8 cellular contexts compared by ENCODE assay signal in genomic region chr22:49962012-49962750, GRCh38. TPM values are rescaled to one million over a fixed set of nuclear protein-coding genes. Genes with fewer than 3 reads are reported as not detected.
DNase-seq lines count a peak whose midpoint lies in the region; ATAC-seq, FAIRE-seq and TF ChIP-seq lines count a peak whose summit lies in the region.

No MANE protein-coding gene starts in this region.

- no peak for TF ChIP-seq RAD21 in A549 (conservative IDR thresholded peaks at IDR 0.05 in 1 of 2, IDR thresholded peaks at IDR 0.05 in 1 of 2)
- peak; percentile 62 for TF ChIP-seq RAD21 in HepG2 (CRISPR knock-in tag; IDR thresholded peaks at IDR 0.05)

- FAIRE-seq in A549 (lab: Jason Lieb, UNC), result no peak
- no peak for FAIRE-seq in HepG2 (lab: Jason Lieb, UNC)

- peaks cover 37% of the 10 kb centered on the region for H3K36me3 Mint-ChIP-seq in activated CD4-positive, alpha-beta memory T cell treated with anti-CD3 and anti-CD28 coated beads for 36 hours

- CTCF ChIA-PET in A549 (lab: Yijun Ruan, JAX), result interaction anchor here (1.0 to 1.4 kb wide), 3 partner anchors 9 to 68 kb away, joined by 3 to 4 read pairs (median 3); no protein-coding TSS in a partner anchor
- CTCF ChIA-PET in activated CD4-positive, alpha-beta memory T cell treated with anti-CD3 and anti-CD28 coated beads for 36 hours (lab: Charles Lee), result interaction anchor here (1.0 to 2.0 kb wide), 6 partner anchors 8 to 68 kb away, joined by 6 to 9 read pairs (median 6); no protein-coding TSS in a partner anchor
- CTCF ChIA-PET in HepG2 (lab: Yijun Ruan, JAX; ENCODE audit: low intra/inter-chr PET ratio, low total read pairs), result no interaction called here

- H4K20me1 ChIP-seq in HepG2 (ENCODE audit: insufficient read depth, low read length), result peaks cover 37% of the 10 kb centered on the region

- no TSS peak for BruUV-seq in HepG2 (replicated peaks; lab: Mats Ljungman, UMichigan)

- H2AFZ ChIP-seq in HepG2 (ENCODE audit: low read length), result no peak overlapping the region

- peak overlapping the region; percentile 96 for H3K27ac Mint-ChIP-seq in activated CD4-positive, alpha-beta memory T cell treated with anti-CD3 and anti-CD28 coated beads for 36 hours

- peak overlapping the region; percentile 93 for H3K9ac ChIP-seq in HepG2 (ENCODE audit: insufficient read depth, low read depth, low read length)

- H3K79me2 ChIP-seq in HepG2 (ENCODE audit: insufficient read depth, low read length), result peaks cover 36% of the 10 kb centered on the region

- H3K4me2 ChIP-seq in A549, result peak overlapping the region; percentile 93
- H3K4me2 ChIP-seq in HepG2 (ENCODE audit: low read depth, low read length), result peak overlapping the region; percentile 94

- H3K4me3 ChIP-seq in A549 (peak overlapping the region; percentile 79), HepG2 (replicated peaks in 1 of 3; ENCODE audit: insufficient read depth in 1 of 3, low read depth in 2 of 3, low read length in 3 of 3) (peak overlapping the region; percentile 97 to 99 (median 97))

- TF ChIP-seq EP300 in A549 (IDR thresholded peaks at IDR 0.05), result no peak
- TF ChIP-seq EP300 in HepG2 (IDR thresholded peaks at IDR 0.05; ENCODE audit: low read depth in 2 of 2, low read length in 2 of 2), result peak in 1 of 2 experiments; percentile 64; a peak in 1 of 4 replicates
- no peak for TF ChIP-seq EP300 in HepG2 (CRISPR knock-in tag; IDR thresholded peaks at IDR 0.05; ENCODE audit: borderline replicate concordance)

- in situ Hi-C loops in HepG2 (cut with HindIII; ENCODE audit: extremely low pct_ligation_motif_present, low pct_unique_long_range_greater_than_20kb), result no loop called here

- H3K27ac ChIP-seq in A549, result peak overlapping the region; percentile 96
- peak overlapping the region; percentile 72 for H3K27ac ChIP-seq in HepG2 (ENCODE audit: extremely low read length, insufficient read depth, low read length)

- 0% methylated on average over 1 of the region's 70 CpGs for WGBS in A549 (ENCODE audit: missing lambda C conversion rate)
- WGBS in HepG2 (ENCODE audit: low lambda C conversion rate), result 5% methylated on average over 16 of the region's 70 CpGs

- no peaks in the 10 kb centered on the region; a peak in 1 of 5 replicates for H3K27me3 ChIP-seq in HepG2 (ENCODE audit: control insufficient read depth in 1 of 2, insufficient read depth in 2 of 2, low read length in 2 of 2)

- H3K36me3 ChIP-seq in HepG2 (replicated peaks in 1 of 2; ENCODE audit: control insufficient read depth in 1 of 2, insufficient read depth in 2 of 2, low read length in 2 of 2), result peaks cover 9 to 23% of the 10 kb centered on the region in 2 experiments

- H3K9me3 ChIP-seq in A549 (no peaks in the 10 kb centered on the region), HepG2 (ENCODE audit: low read length) (no peaks in the 10 kb centered on the region)

- H3K9me3 Mint-ChIP-seq in activated CD4-positive, alpha-beta memory T cell treated with anti-CD3 and anti-CD28 coated beads for 36 hours, result no peaks in the 10 kb centered on the region

- TF ChIP-seq POLR2A in A549 (IDR thresholded peaks at IDR 0.05; ENCODE audit: low read length), result no peak
- TF ChIP-seq POLR2A in HepG2 (IDR thresholded peaks at IDR 0.05; ENCODE audit: insufficient read depth in 1 of 2, low read depth in 2 of 2, low read length in 2 of 2), result peak in 1 of 2 experiments; percentile 50; a peak in 1 of 4 replicates

- DNase-seq in A549 (ENCODE audit: low read depth in 1 of 2, low spot score in 1 of 2) (peak; percentile 46 to 85), GM19238 (ENCODE audit: insufficient read length, low spot score) (peak; percentile 77), NCI-H510A (lab: John Stamatoyannopoulos, UW) (peak; percentile 55), dermis blood vessel endothelial cell (peak; percentile 95), HepG2 (ENCODE audit: low spot score) (peak; percentile 87)
- DNase-seq in activated CD4-positive, alpha-beta memory T cell treated with anti-CD3 and anti-CD28 coated beads for 36 hours, result peak; percentile 97
- DNase-seq in stimulated activated CD4-positive, alpha-beta T cell treated with anti-CD3 and anti-CD28 coated beads, Interleukin-1b, Interleukin-23, amount 100 ng/mL, for 48 hours, result peak; percentile 89

- no peaks in the 10 kb centered on the region for H3K27me3 Mint-ChIP-seq in activated CD4-positive, alpha-beta memory T cell treated with anti-CD3 and anti-CD28 coated beads for 36 hours

- H3K4me3 Mint-ChIP-seq in activated CD4-positive, alpha-beta memory T cell treated with anti-CD3 and anti-CD28 coated beads for 36 hours, result peak overlapping the region; percentile 92

- H3K4me1 Mint-ChIP-seq in activated CD4-positive, alpha-beta memory T cell treated with anti-CD3 and anti-CD28 coated beads for 36 hours (ENCODE audit: low read depth), result peaks cover 28% of the 10 kb centered on the region

- peaks cover 42% of the 10 kb centered on the region for H3K4me1 ChIP-seq in A549
- H3K4me1 ChIP-seq in HepG2 (ENCODE audit: insufficient read depth, low read length), result peaks cover 75% of the 10 kb centered on the region

- ATAC-seq in A549 (peak in 1 of 2 experiments; percentile 14; a peak in 4 of 6 replicates), HepG2 (no peak), GM21576 (IDR thresholded peaks at IDR 0.05; ENCODE audit: unreplicated experiment) (no peak)

- POLR2A ChIA-PET in A549 (lab: Yijun Ruan, JAX) (interaction anchor here (0.6 to 2.7 kb wide), 4 partner anchors 9 to 186 kb away, joined by 3 to 13 read pairs (median 4); no protein-coding TSS in a partner anchor), HepG2 (lab: Yijun Ruan, JAX) (interaction anchor here (0.6 to 16.4 kb wide), 6 partner anchors 9 to 31 kb away, joined by 3 to 722 read pairs (median 24); partner anchors contain the start of gene PIM3)
- POLR2A ChIA-PET in activated CD4-positive, alpha-beta memory T cell treated with anti-CD3 and anti-CD28 coated beads for 36 hours (lab: Charles Lee), result interaction anchor here (0.8 to 4.7 kb wide), 13 partner anchors 9 to 228 kb away, joined by 3 to 58 read pairs (median 5); no protein-coding TSS in a partner anchor

- intact Hi-C loops in activated CD4-positive, alpha-beta memory T cell treated with anti-CD3 and anti-CD28 coated beads for 36 hours (cut with micrococcal nuclease), result loop anchor here (1.0 to 5.0 kb wide), 5 partner anchors 15 to 230 kb away; partner anchors contain the start of gene ZBED4
- intact Hi-C loops in HepG2 (cut with micrococcal nuclease; ENCODE audit: unreplicated experiment), result no loop called here

- no peak for TF ChIP-seq CTCF in A549 (IDR thresholded peaks at IDR 0.05)
- no peak for TF ChIP-seq CTCF in HepG2 (CRISPR knock-in tag; IDR thresholded peaks at IDR 0.05)

RNA-seq across cellular contexts. Expression of gene PIM3, which starts 1.6 kb away (rescaled TPM):
- polyA plus RNA-seq in A549 (2011; rRNA removed), result 3.8 and 4.4 TPM in 2 replicates
- 17.0 and 25.0 TPM in 2 replicates for polyA plus RNA-seq in A549 (2012; cell fraction: cytosol; rRNA removed)
- polyA plus RNA-seq in A549 (2012; cell fraction: nucleus; rRNA removed), result 45.2 and 46.5 TPM in 2 replicates
- polyA plus RNA-seq in A549 (2017; fragmentation: RNase III; extraction: RNeasy Plus Mini Kit Qiagen cat#74134 plus additional on column Dnase treatment), result 10.3 to 11.3 TPM (median 11.2 TPM) in 3 replicates
- polyA minus RNA-seq in A549 (2011; rRNA and poly(A)+ RNA removed), result 1.6 and 3.0 TPM in 2 replicates
- total RNA-seq in activated CD4-positive, alpha-beta memory T cell treated with anti-CD3 and anti-CD28 coated beads for 36 hours, result 100 to 1,000 TPM; 222 to 231 TPM
- 463 and 464 TPM in 2 replicates for total RNA-seq in dermis blood vessel endothelial cell
- total RNA-seq in HepG2 (2016; rRNA removed; fragmentation: Illumina TruSeq; extraction: Trizol), result 18.2 and 31.2 TPM in 2 replicates
- total RNA-seq in HepG2 (2016; cell fraction: cytosol; rRNA removed; fragmentation: Illumina TruSeq; extraction: Trizol; ENCODE audit: low read depth), result 12.4 and 12.6 TPM in 2 replicates
- total RNA-seq in HepG2 (2016; cell fraction: insoluble cytoplasmic fraction; rRNA removed; fragmentation: Illumina TruSeq; extraction: Trizol), result 17.3 and 32.7 TPM in 2 replicates
- 27.1 and 31.2 TPM in 2 replicates for total RNA-seq in HepG2 (2016; cell fraction: membrane; rRNA removed; fragmentation: Illumina TruSeq; extraction: Trizol)
- total RNA-seq in HepG2 (2016; cell fraction: nucleus; rRNA removed; fragmentation: Illumina TruSeq; extraction: Trizol), result 24.6 and 30.5 TPM in 2 replicates
- polyA plus RNA-seq in HepG2 (2011; rRNA removed), result 21.6 and 24.1 TPM in 2 replicates
- polyA plus RNA-seq in HepG2 (2011; cell fraction: cytosol; rRNA removed), result 21.4 and 47.8 TPM in 2 replicates
- polyA plus RNA-seq in HepG2 (2011; cell fraction: nucleus; rRNA removed), result 121 and 136 TPM in 2 replicates
- 22.6 and 36.4 TPM in 2 replicates for polyA plus RNA-seq in HepG2 (2012)
- polyA plus RNA-seq in HepG2 (2016; cell fraction: cytosol; fragmentation: Illumina TruSeq; extraction: Trizol; ENCODE audit: low read depth), result 7.3 and 9.3 TPM in 2 replicates
- polyA plus RNA-seq in HepG2 (2016; cell fraction: insoluble cytoplasmic fraction; fragmentation: Illumina TruSeq; extraction: Trizol; ENCODE audit: low read depth), result 21.4 and 25.4 TPM in 2 replicates
- 17.2 and 17.8 TPM in 2 replicates for polyA plus RNA-seq in HepG2 (2016; cell fraction: membrane; fragmentation: Illumina TruSeq; extraction: Trizol; ENCODE audit: low read depth)
- 62.7 and 63.0 TPM in 2 replicates for polyA plus RNA-seq in HepG2 (2016; cell fraction: nucleus; fragmentation: Illumina TruSeq; extraction: Trizol; ENCODE audit: insufficient read depth, low read depth)
- 8.8 and 50.3 TPM in 2 replicates for polyA minus RNA-seq in HepG2 (2011; rRNA and poly(A)+ RNA removed; ENCODE audit: low replicate concordance)
- polyA minus RNA-seq in HepG2 (2011; cell fraction: cytosol; rRNA and poly(A)+ RNA removed), result 23.0 and 37.5 TPM in 2 replicates
- 17.0 and 22.8 TPM in 2 replicates for polyA minus RNA-seq in HepG2 (2011; cell fraction: nucleus; rRNA and poly(A)+ RNA removed)

RNA-seq across cellular contexts. Expression of gene CRELD2, which starts 43.7 kb away (rescaled TPM):
- polyA plus RNA-seq in A549 (2011; rRNA removed), result 14.4 and 15.1 TPM in 2 replicates
- 44.0 and 51.4 TPM in 2 replicates for polyA plus RNA-seq in A549 (2012; cell fraction: cytosol; rRNA removed)
- 63.9 and 67.7 TPM in 2 replicates for polyA plus RNA-seq in A549 (2012; cell fraction: nucleus; rRNA removed)
- 18.7 to 20.6 TPM (median 18.7 TPM) in 3 replicates for polyA plus RNA-seq in A549 (2017; fragmentation: RNase III; extraction: RNeasy Plus Mini Kit Qiagen cat#74134 plus additional on column Dnase treatment)
- 3.6 TPM in 2 replicates for polyA minus RNA-seq in A549 (2011; rRNA and poly(A)+ RNA removed)
- total RNA-seq in activated CD4-positive, alpha-beta memory T cell treated with anti-CD3 and anti-CD28 coated beads for 36 hours, result 10 to 100 TPM; 29.8 to 30.7 TPM
- 77.4 and 123 TPM in 2 replicates for total RNA-seq in dermis blood vessel endothelial cell
- total RNA-seq in HepG2 (2016; rRNA removed; fragmentation: Illumina TruSeq; extraction: Trizol), result 19.6 and 44.7 TPM in 2 replicates
- total RNA-seq in HepG2 (2016; cell fraction: cytosol; rRNA removed; fragmentation: Illumina TruSeq; extraction: Trizol; ENCODE audit: low read depth), result 22.4 and 24.2 TPM in 2 replicates
- total RNA-seq in HepG2 (2016; cell fraction: insoluble cytoplasmic fraction; rRNA removed; fragmentation: Illumina TruSeq; extraction: Trizol), result 18.8 and 46.8 TPM in 2 replicates
- total RNA-seq in HepG2 (2016; cell fraction: membrane; rRNA removed; fragmentation: Illumina TruSeq; extraction: Trizol), result 27.6 and 29.9 TPM in 2 replicates
- total RNA-seq in HepG2 (2016; cell fraction: nucleus; rRNA removed; fragmentation: Illumina TruSeq; extraction: Trizol), result 35.5 and 40.6 TPM in 2 replicates
- 17.2 and 20.2 TPM in 2 replicates for polyA plus RNA-seq in HepG2 (2011; rRNA removed)
- 16.7 and 25.6 TPM in 2 replicates for polyA plus RNA-seq in HepG2 (2011; cell fraction: cytosol; rRNA removed)
- 44.2 and 48.8 TPM in 2 replicates for polyA plus RNA-seq in HepG2 (2011; cell fraction: nucleus; rRNA removed)
- polyA plus RNA-seq in HepG2 (2012), result 9.4 and 10.2 TPM in 2 replicates
- 25.8 and 29.9 TPM in 2 replicates for polyA plus RNA-seq in HepG2 (2016; cell fraction: cytosol; fragmentation: Illumina TruSeq; extraction: Trizol; ENCODE audit: low read depth)
- 22.7 and 25.1 TPM in 2 replicates for polyA plus RNA-seq in HepG2 (2016; cell fraction: insoluble cytoplasmic fraction; fragmentation: Illumina TruSeq; extraction: Trizol; ENCODE audit: low read depth)
- polyA plus RNA-seq in HepG2 (2016; cell fraction: membrane; fragmentation: Illumina TruSeq; extraction: Trizol; ENCODE audit: low read depth), result 26.9 and 27.0 TPM in 2 replicates
- 89.1 and 100 TPM in 2 replicates for polyA plus RNA-seq in HepG2 (2016; cell fraction: nucleus; fragmentation: Illumina TruSeq; extraction: Trizol; ENCODE audit: insufficient read depth, low read depth)
- polyA minus RNA-seq in HepG2 (2011; rRNA and poly(A)+ RNA removed; ENCODE audit: low replicate concordance), result 6.9 and 14.7 TPM in 2 replicates
- polyA minus RNA-seq in HepG2 (2011; cell fraction: cytosol; rRNA and poly(A)+ RNA removed), result 4.4 and 5.2 TPM in 2 replicates
- polyA minus RNA-seq in HepG2 (2011; cell fraction: nucleus; rRNA and poly(A)+ RNA removed), result 4.5 and 4.7 TPM in 2 replicates

RNA-seq across cellular contexts. Expression of gene ALG12, which starts 43.9 kb away (rescaled TPM):
- polyA plus RNA-seq in A549 (2011; rRNA removed), result 4.4 and 5.2 TPM in 2 replicates
- polyA plus RNA-seq in A549 (2012; cell fraction: cytosol; rRNA removed), result 8.9 and 13.6 TPM in 2 replicates
- polyA plus RNA-seq in A549 (2012; cell fraction: nucleus; rRNA removed), result 16.7 and 19.5 TPM in 2 replicates
- 6.3 to 9.0 TPM (median 7.7 TPM) in 3 replicates for polyA plus RNA-seq in A549 (2017; fragmentation: RNase III; extraction: RNeasy Plus Mini Kit Qiagen cat#74134 plus additional on column Dnase treatment)
- polyA minus RNA-seq in A549 (2011; rRNA and poly(A)+ RNA removed), result 5.8 and 8.2 TPM in 2 replicates
- total RNA-seq in activated CD4-positive, alpha-beta memory T cell treated with anti-CD3 and anti-CD28 coated beads for 36 hours, result 10 to 100 TPM; 12.4 to 13.8 TPM
- 14.6 and 24.7 TPM in 2 replicates for total RNA-seq in dermis blood vessel endothelial cell
- total RNA-seq in HepG2 (2016; rRNA removed; fragmentation: Illumina TruSeq; extraction: Trizol), result 6.6 and 15.8 TPM in 2 replicates
- 1.5 and 3.0 TPM in 2 replicates for total RNA-seq in HepG2 (2016; cell fraction: cytosol; rRNA removed; fragmentation: Illumina TruSeq; extraction: Trizol; ENCODE audit: low read depth)
- 6.8 and 15.6 TPM in 2 replicates for total RNA-seq in HepG2 (2016; cell fraction: insoluble cytoplasmic fraction; rRNA removed; fragmentation: Illumina TruSeq; extraction: Trizol)
- 6.4 and 10.5 TPM in 2 replicates for total RNA-seq in HepG2 (2016; cell fraction: membrane; rRNA removed; fragmentation: Illumina TruSeq; extraction: Trizol)
- total RNA-seq in HepG2 (2016; cell fraction: nucleus; rRNA removed; fragmentation: Illumina TruSeq; extraction: Trizol), result 10.6 and 14.2 TPM in 2 replicates
- 7.8 and 9.5 TPM in 2 replicates for polyA plus RNA-seq in HepG2 (2011; rRNA removed)
- polyA plus RNA-seq in HepG2 (2011; cell fraction: cytosol; rRNA removed), result 5.9 and 6.1 TPM in 2 replicates
- polyA plus RNA-seq in HepG2 (2011; cell fraction: nucleus; rRNA removed), result 25.1 and 26.7 TPM in 2 replicates
- 9.4 and 10.0 TPM in 2 replicates for polyA plus RNA-seq in HepG2 (2012)
- polyA plus RNA-seq in HepG2 (2016; cell fraction: cytosol; fragmentation: Illumina TruSeq; extraction: Trizol; ENCODE audit: low read depth), result 2.9 and 3.3 TPM in 2 replicates
- polyA plus RNA-seq in HepG2 (2016; cell fraction: insoluble cytoplasmic fraction; fragmentation: Illumina TruSeq; extraction: Trizol; ENCODE audit: low read depth), result 6.1 and 6.8 TPM in 2 replicates
- 5.6 and 6.9 TPM in 2 replicates for polyA plus RNA-seq in HepG2 (2016; cell fraction: membrane; fragmentation: Illumina TruSeq; extraction: Trizol; ENCODE audit: low read depth)
- 26.3 and 30.4 TPM in 2 replicates for polyA plus RNA-seq in HepG2 (2016; cell fraction: nucleus; fragmentation: Illumina TruSeq; extraction: Trizol; ENCODE audit: insufficient read depth, low read depth)
- 5.8 and 12.8 TPM in 2 replicates for polyA minus RNA-seq in HepG2 (2011; rRNA and poly(A)+ RNA removed; ENCODE audit: low replicate concordance)
- polyA minus RNA-seq in HepG2 (2011; cell fraction: cytosol; rRNA and poly(A)+ RNA removed), result 5.7 and 7.1 TPM in 2 replicates
- 3.4 and 4.5 TPM in 2 replicates for polyA minus RNA-seq in HepG2 (2011; cell fraction: nucleus; rRNA and poly(A)+ RNA removed)

RNA-seq across cellular contexts. Expression of gene IL17REL, which starts 50.4 kb away (rescaled TPM):
- polyA plus RNA-seq in A549 (2011; rRNA removed) (0.03 TPM in 1 of 2 replicates, not detected in the other), A549 (2017; fragmentation: RNase III; extraction: RNeasy Plus Mini Kit Qiagen cat#74134 plus additional on column Dnase treatment) (0.06 to 0.08 TPM (median 0.07 TPM) in 3 replicates), HepG2 (2011; rRNA removed) (not detected in 2 replicates)
- polyA plus RNA-seq in A549 (2012; cell fraction: cytosol; rRNA removed), result 0.01 TPM in 1 of 2 replicates, not detected in the other
- 0.11 and 0.12 TPM in 2 replicates for polyA plus RNA-seq in A549 (2012; cell fraction: nucleus; rRNA removed)
- polyA minus RNA-seq in A549 (2011; rRNA and poly(A)+ RNA removed), result not detected in 2 replicates
- total RNA-seq in activated CD4-positive, alpha-beta memory T cell treated with anti-CD3 and anti-CD28 coated beads for 36 hours, result 1 to 10 TPM in 1 of 2 experiments, under 1 TPM in 1; 0.73 to 1.1 TPM
- total RNA-seq in dermis blood vessel endothelial cell (0.05 and 0.17 TPM in 2 replicates), HepG2 (2016; rRNA removed; fragmentation: Illumina TruSeq; extraction: Trizol) (not detected in 2 replicates)
- not detected in 2 replicates for total RNA-seq in HepG2 (2016; cell fraction: cytosol; rRNA removed; fragmentation: Illumina TruSeq; extraction: Trizol; ENCODE audit: low read depth)
- total RNA-seq in HepG2 (2016; cell fraction: insoluble cytoplasmic fraction; rRNA removed; fragmentation: Illumina TruSeq; extraction: Trizol), result not detected in 2 replicates
- total RNA-seq in HepG2 (2016; cell fraction: membrane; rRNA removed; fragmentation: Illumina TruSeq; extraction: Trizol), result not detected in 2 replicates
- not detected in 2 replicates for total RNA-seq in HepG2 (2016; cell fraction: nucleus; rRNA removed; fragmentation: Illumina TruSeq; extraction: Trizol)
- not detected in 2 replicates for polyA plus RNA-seq in HepG2 (2011; cell fraction: cytosol; rRNA removed)
- not detected in 2 replicates for polyA plus RNA-seq in HepG2 (2011; cell fraction: nucleus; rRNA removed)
- not detected in 2 replicates for polyA plus RNA-seq in HepG2 (2012)
- not detected in 2 replicates for polyA plus RNA-seq in HepG2 (2016; cell fraction: cytosol; fragmentation: Illumina TruSeq; extraction: Trizol; ENCODE audit: low read depth)
- polyA plus RNA-seq in HepG2 (2016; cell fraction: insoluble cytoplasmic fraction; fragmentation: Illumina TruSeq; extraction: Trizol; ENCODE audit: low read depth), result not detected in 2 replicates
- not detected in 2 replicates for polyA plus RNA-seq in HepG2 (2016; cell fraction: membrane; fragmentation: Illumina TruSeq; extraction: Trizol; ENCODE audit: low read depth)
- not detected in 2 replicates for polyA plus RNA-seq in HepG2 (2016; cell fraction: nucleus; fragmentation: Illumina TruSeq; extraction: Trizol; ENCODE audit: insufficient read depth, low read depth)
- polyA minus RNA-seq in HepG2 (2011; rRNA and poly(A)+ RNA removed; ENCODE audit: low replicate concordance), result 0.07 TPM in 1 of 2 replicates, not detected in the other
- polyA minus RNA-seq in HepG2 (2011; cell fraction: cytosol; rRNA and poly(A)+ RNA removed), result not detected in 2 replicates
- polyA minus RNA-seq in HepG2 (2011; cell fraction: nucleus; rRNA and poly(A)+ RNA removed), result not detected in 2 replicates

Comparison
In these comparisons a context has a peak if more than half of its experiments do, and no peak if none do; other contexts are left out.
1. Of the 38 proteins assayed by ChIP-seq in both HepG2 and A549: peak only in HepG2: BHLHE40, CEBPB, CHD2, FOSL2, KDM5A, MYC and 1 more; only in A549: none; in both: MAX; in neither: 25; mixed calls (peak in some experiments, not most) for 5.